ENCODE assay signal across 20 cellular contexts in genomic region chr9:108584860-108585259, GRCh38.
A peak's percentile ranks its signal among the peaks of the same experiment; 100 is the strongest.
DNase-seq lines count a peak whose midpoint lies in the region; ATAC-seq, FAIRE-seq and TF ChIP-seq lines count a peak whose summit lies in the region.
"Had no signal": no experiment of that assay in that cellular context is flagged by ENCODE, and none has a peak within 500 bp of the region (broad histone marks: within the 10 kb centered on the region; RNA-seq: fewer than 3 reads in every experiment).

No MANE protein-coding gene starts in this region.

- H3K4me3 ChIP-seq in K562 = no peak overlapping the region
- H3K4me3 ChIP-seq: A549; BLaER1 treated with 17β-estradiol and CSF1 and Interleukin-3, amounts not matched to agents 10 nM and 100 nM; GM12878 had no signal

- no peak for TF ChIP-seq CTCF in K562 (IDR thresholded peaks at IDR 0.05 in 2 of 3, conservative IDR thresholded peaks at IDR 0.05 in 1 of 3; ENCODE audit: insufficient read depth in 2 of 3, low read depth in 1 of 3, low read length in 3 of 3)

- TF ChIP-seq POLR2A in K562 (conservative IDR thresholded peaks at IDR 0.05) = no peak

- H4K20me1 ChIP-seq in K562 (replicated peaks; ENCODE audit: control insufficient read depth, insufficient read depth, low read length) = no peaks in the 10 kb centered on the region
- H4K20me1 ChIP-seq: BLaER1 treated with 17β-estradiol and CSF1 and Interleukin-3, amounts not matched to agents 10 nM and 100 nM had no signal

- H2AFZ ChIP-seq in K562 (ENCODE audit: low read depth, low read length) = no peak overlapping the region

- in situ Hi-C loops in K562 (cut with MboI) = no loop called here

- H3K27me3 ChIP-seq in K562 (ENCODE audit: control insufficient read depth in 2 of 2, insufficient read depth in 2 of 2, low read length in 2 of 2) = no peaks in the 10 kb centered on the region
- H3K27me3 ChIP-seq: BLaER1 treated with 17β-estradiol and CSF1 and Interleukin-3, amounts not matched to agents 10 nM and 100 nM had no signal

- H3K9ac ChIP-seq in K562 (ENCODE audit: insufficient read depth in 1 of 2, low read depth in 2 of 2, low read length in 2 of 2) = no peak overlapping the region
- H3K9ac ChIP-seq: BLaER1 treated with 17β-estradiol and CSF1 and Interleukin-3, amounts not matched to agents 10 nM and 100 nM had no signal

- 5% methylated on average over 2 of the region's 2 CpGs for WGBS in K562 (ENCODE audit: insufficient coverage, low coverage, missing lambda C conversion rate)

- ATAC-seq in K562 = no peak
- ATAC-seq: A549; CD8-positive, alpha-beta T cell; GM12878 had no signal

- peak; percentile 19 for FAIRE-seq in K562 (lab: Jason Lieb, UNC)
- FAIRE-seq: A549, D721Med, GM12878, GM12892, GM18507 had no signal

- no peak overlapping the region for H3K4me2 ChIP-seq in K562 (ENCODE audit: insufficient read depth, low read length)
- H3K4me2 ChIP-seq: A549 had no signal

- TF ChIP-seq EP300 in K562 (IDR thresholded peaks at IDR 0.05; ENCODE audit: low read length) = no peak

- POLR2A ChIA-PET in K562 (lab: Yijun Ruan, JAX) = no interaction called here

- CTCF ChIA-PET in K562 (lab: Yijun Ruan, JAX; ENCODE audit: low intra/inter-chr PET ratio) = no interaction called here

- H3K9me3 ChIP-seq in K562 (replicated peaks; ENCODE audit: control insufficient read depth, insufficient read depth, low read depth, low read length) = no peaks in the 10 kb centered on the region
- H3K9me3 ChIP-seq: A549, Caco-2 had no signal

- H3K4me1 ChIP-seq in K562 (replicated peaks in 1 of 2; ENCODE audit: control insufficient read depth in 2 of 2, insufficient read depth in 2 of 2, low read length in 2 of 2) = no peaks in the 10 kb centered on the region
- H3K4me1 ChIP-seq: Caco-2 had no signal

- intact Hi-C loops in K562 (cut with micrococcal nuclease) = no loop called here

- TF ChIP-seq RAD21 in K562 (CRISPR knock-in tag; conservative IDR thresholded peaks at IDR 0.05 in 1 of 2, IDR thresholded peaks at IDR 0.05 in 1 of 2) = no peak

- DNase-seq in NCI-H82 (lab: John Stamatoyannopoulos, UW) = peak; percentile 10
- DNase-seq in NCI-H82 treated with DMSO at 0.1 percent for 48 hours (lab: John Stamatoyannopoulos, UW; ENCODE audit: unreplicated experiment) = no peak
- DNase-seq in K562 (ENCODE audit: extremely low read depth in 1 of 4, low spot score in 3 of 4) = no peak
- DNase-seq in EL = no peak
- no peak for DNase-seq in activated CD4-positive, alpha-beta T cell treated with anti-CD3 and anti-CD28 coated beads, Interleukin-2, amount 50 U/mL, for 1 hour
- DNase-seq: AML-193; Caco-2; Calu3; CD4-positive, alpha-beta T cell; CD8-positive, alpha-beta T cell; DMS79 treated with DMSO at 0.1 percent for 48 hours; GDM1 had no signal

- no peak overlapping the region for H3K27ac ChIP-seq in K562 (ENCODE audit: extremely low read depth, low read depth, low read length)
- H3K27ac ChIP-seq: 22Rv1; A549; BLaER1 treated with 17β-estradiol and CSF1 and Interleukin-3, amounts not matched to agents 10 nM and 100 nM; C4-2B had no signal

- no peaks in the 10 kb centered on the region for H3K9me1 ChIP-seq in K562 (ENCODE audit: control insufficient read depth, insufficient read depth, low read length)

- H3K79me2 ChIP-seq in K562 (ENCODE audit: control insufficient read depth, insufficient read depth, low read length) = no peaks in the 10 kb centered on the region

- no peaks in the 10 kb centered on the region for H3K36me3 ChIP-seq in K562 (ENCODE audit: control insufficient read depth, insufficient read depth, low read length)
- H3K36me3 ChIP-seq: BLaER1 treated with 17β-estradiol and CSF1 and Interleukin-3, amounts not matched to agents 10 nM and 100 nM had no signal

- no TSS peak for BruUV-seq in K562 (replicated peaks; lab: Mats Ljungman, UMichigan)

TF ChIP-seq in K562, 482 proteins besides CTCF, POLR2A, EP300 and RAD21 (continues in another document):
- TF ChIP-seq HMG20A (CRISPR knock-in tag; conservative IDR thresholded peaks at IDR 0.05) (no peak), ZKSCAN8 (CRISPR knock-in tag; IDR thresholded peaks at IDR 0.05) (no peak), NONO (IDR thresholded peaks at IDR 0.05; ENCODE audit: low read depth in 2 of 2, low read length in 1 of 2) (no peak), CXXC5 (CRISPR knock-in tag; IDR thresholded peaks at IDR 0.05) (no peak), ZNF311 (CRISPR knock-in tag; IDR thresholded peaks at IDR 0.05) (no peak), SLC30A9 (CRISPR knock-in tag; IDR thresholded peaks at IDR 0.05) (no peak), KAT7 (CRISPR knock-in tag; IDR thresholded peaks at IDR 0.05; ENCODE audit: borderline replicate concordance) (no peak), RFX5 (IDR thresholded peaks at IDR 0.05; ENCODE audit: low read depth, low read length) (no peak), ATF3 (IDR thresholded peaks at IDR 0.05) (no peak), ATF3 (CRISPR knock-in tag; conservative IDR thresholded peaks at IDR 0.05) (no peak), MEF2A (IDR thresholded peaks at IDR 0.05; ENCODE audit: control insufficient read depth, low read depth, low read length) (no peak), CREB3 (tag; conservative IDR thresholded peaks at IDR 0.05; ENCODE audit: low read depth) (no peak), SIN3B (IDR thresholded peaks at IDR 0.05; ENCODE audit: low read depth) (no peak), BHLHE40 (IDR thresholded peaks at IDR 0.05; ENCODE audit: low read length) (no peak), TARDBP (IDR thresholded peaks at IDR 0.05) (no peak), ZNF146 (CRISPR knock-in tag; IDR thresholded peaks at IDR 0.05; ENCODE audit: unreplicated experiment) (no peak)
